In genomic region chr15:101081900-101082299, GRCh38 we compare ENCODE assay signal across 3 cellular contexts.
TF ChIP-seq lines count a peak whose summit lies in the region.

No MANE protein-coding gene starts in this region.

TF ChIP-seq in GM12891, 5 proteins besides CTCF, POLR2A, EP300 and RAD21:
- TF ChIP-seq POLR2AphosphoS5 (IDR thresholded peaks at IDR 0.05; ENCODE audit: low read depth, low read length) (no peak), TAF1 (IDR thresholded peaks at IDR 0.05; ENCODE audit: low read depth, low read length) (no peak)

TF ChIP-seq in IMR-90, 13 proteins besides CTCF, POLR2A, EP300 and RAD21:
- no peak for TF ChIP-seq MXI1 (IDR thresholded peaks at IDR 0.05; ENCODE audit: borderline replicate concordance, low read depth, low read length)
- TF ChIP-seq ELK1 (IDR thresholded peaks at IDR 0.05; ENCODE audit: borderline replicate concordance, low read depth, low read length) = no peak
- TF ChIP-seq CHD1 (IDR thresholded peaks at IDR 0.05; ENCODE audit: low read depth, low read length) = no peak
- no peak for TF ChIP-seq SMC3 (IDR thresholded peaks at IDR 0.05; ENCODE audit: low read depth, low read length)
- no peak for TF ChIP-seq MAZ (IDR thresholded peaks at IDR 0.05; ENCODE audit: borderline replicate concordance, low read depth, low read length)
- no peak for TF ChIP-seq CEBPB (IDR thresholded peaks at IDR 0.05; ENCODE audit: low read depth, low read length)
- TF ChIP-seq RFX5 (IDR thresholded peaks at IDR 0.05; ENCODE audit: low read depth, low read length) = no peak
- no peak for TF ChIP-seq USF2 (IDR thresholded peaks at IDR 0.05; ENCODE audit: low read depth, low read length)
- TF ChIP-seq MAFK (IDR thresholded peaks at IDR 0.05; ENCODE audit: low read depth, low read length) = no peak
- TF ChIP-seq RCOR1 (IDR thresholded peaks at IDR 0.05; ENCODE audit: insufficient replicate concordance, low read length) = no peak
- no peak for TF ChIP-seq FOS (IDR thresholded peaks at IDR 0.05; ENCODE audit: low read depth, low read length)
- no peak for TF ChIP-seq NFE2L2 (IDR thresholded peaks at IDR 0.05; ENCODE audit: low read depth, low read length)
- TF ChIP-seq BHLHE40 (IDR thresholded peaks at IDR 0.05; ENCODE audit: low read depth, low read length) = no peak

TF ChIP-seq in SK-N-SH, 30 proteins besides CTCF, POLR2A, EP300 and RAD21:
- TF ChIP-seq NFIC (IDR thresholded peaks at IDR 0.05; ENCODE audit: borderline replicate concordance) (no peak), NRF1 (IDR thresholded peaks at IDR 0.05; ENCODE audit: low read depth, low read length) (no peak), FOXM1 (IDR thresholded peaks at IDR 0.05; ENCODE audit: low read depth) (no peak), IRF3 (IDR thresholded peaks at IDR 0.05; ENCODE audit: low read depth, low read length) (no peak)
